Comparison of ENCODE assay signal across 16 cellular contexts in the genomic region with DNA sequence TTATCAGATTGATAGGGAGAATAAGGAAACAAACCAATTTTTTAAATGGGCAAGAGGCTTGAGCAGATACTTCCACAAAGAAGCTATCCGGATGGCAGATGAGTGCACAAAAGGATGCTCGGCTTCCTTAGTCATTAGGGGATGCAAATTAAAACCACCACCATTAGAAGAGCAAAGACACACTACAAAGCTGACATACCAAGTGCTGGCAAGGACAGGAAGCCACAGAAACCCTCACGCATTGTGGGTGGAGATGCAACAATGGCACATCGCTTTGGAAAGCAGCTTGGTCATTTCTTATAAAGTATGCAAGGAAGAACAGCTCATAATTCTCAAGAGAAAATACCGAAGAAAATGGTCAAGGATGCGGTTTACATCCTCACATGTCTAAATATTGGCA.
"Had no signal": no experiment of that assay in that cellular context is flagged by ENCODE, and none has a peak within 500 bp of the region (broad histone marks: within the 10 kb centered on the region; RNA-seq: fewer than 3 reads in every experiment).

No MANE protein-coding gene starts in this region.

- H3K4me1 ChIP-seq: adrenal gland, colonic mucosa, right atrium auricular region, stomach had no signal

- H3K4me3 ChIP-seq: adrenal gland, colonic mucosa, right atrium auricular region, skin epidermis, stomach, thoracic aorta had no signal

- H3K9ac ChIP-seq: SK-N-SH had no signal

- H3K4me1 Mint-ChIP-seq: naive B cell had no signal

- DNase-seq: activated CD4-positive, CD25-positive, alpha-beta regulatory T cell; activated effector memory CD4-positive, alpha-beta T cell treated with anti-CD3 and anti-CD28 coated beads, Interleukin-2, amount 50 U/mL, for 16 hours; adrenal gland; caudate nucleus; colonic mucosa; effector CD4-positive, alpha-beta T cell; foreskin melanocyte; head of caudate nucleus; left colon; naive B cell; SK-N-SH; stomach had no signal

- H3K4me3 Mint-ChIP-seq: naive B cell had no signal

- H3K9me3 ChIP-seq: adrenal gland, colonic mucosa, neutrophil, right atrium auricular region, SK-N-SH, stomach, thoracic aorta had no signal

- H3K27ac ChIP-seq: adrenal gland, colonic mucosa, neutrophil, right atrium auricular region, skin epidermis, stomach, thoracic aorta had no signal

- H3K4me2 ChIP-seq: SK-N-SH had no signal

- H3K36me3 Mint-ChIP-seq: naive B cell had no signal

- H3K27me3 ChIP-seq: adrenal gland, colonic mucosa, right atrium auricular region, stomach had no signal

- H3K9me3 Mint-ChIP-seq: naive B cell had no signal

- ATAC-seq: left colon had no signal

- H3K27ac Mint-ChIP-seq: naive B cell had no signal

- H3K36me3 ChIP-seq: adrenal gland, colonic mucosa, neutrophil, right atrium auricular region, stomach, thoracic aorta had no signal
